In genomic region chr3:117255736-117256135, GRCh38 we compare ENCODE assay signal across 5 cellular contexts.
"Had no signal": no experiment of that assay in that cellular context is flagged by ENCODE, and none has a peak within 500 bp of the region (broad histone marks: within the 10 kb centered on the region; RNA-seq: fewer than 3 reads in every experiment).

No MANE protein-coding gene starts in this region.

- H3K4me3 ChIP-seq: K562 had no signal

- FAIRE-seq: K562 had no signal

- DNase-seq: IMR-90, KBM-7 had no signal

- ATAC-seq: K562 had no signal

- H3K9ac ChIP-seq: KMS-11 had no signal

- H3K4me2 ChIP-seq: KMS-11 had no signal

- H3K27ac ChIP-seq: HL-60, KMS-11 had no signal
